Comparison of ENCODE assay signal across 8 cellular contexts in the genomic region with DNA sequence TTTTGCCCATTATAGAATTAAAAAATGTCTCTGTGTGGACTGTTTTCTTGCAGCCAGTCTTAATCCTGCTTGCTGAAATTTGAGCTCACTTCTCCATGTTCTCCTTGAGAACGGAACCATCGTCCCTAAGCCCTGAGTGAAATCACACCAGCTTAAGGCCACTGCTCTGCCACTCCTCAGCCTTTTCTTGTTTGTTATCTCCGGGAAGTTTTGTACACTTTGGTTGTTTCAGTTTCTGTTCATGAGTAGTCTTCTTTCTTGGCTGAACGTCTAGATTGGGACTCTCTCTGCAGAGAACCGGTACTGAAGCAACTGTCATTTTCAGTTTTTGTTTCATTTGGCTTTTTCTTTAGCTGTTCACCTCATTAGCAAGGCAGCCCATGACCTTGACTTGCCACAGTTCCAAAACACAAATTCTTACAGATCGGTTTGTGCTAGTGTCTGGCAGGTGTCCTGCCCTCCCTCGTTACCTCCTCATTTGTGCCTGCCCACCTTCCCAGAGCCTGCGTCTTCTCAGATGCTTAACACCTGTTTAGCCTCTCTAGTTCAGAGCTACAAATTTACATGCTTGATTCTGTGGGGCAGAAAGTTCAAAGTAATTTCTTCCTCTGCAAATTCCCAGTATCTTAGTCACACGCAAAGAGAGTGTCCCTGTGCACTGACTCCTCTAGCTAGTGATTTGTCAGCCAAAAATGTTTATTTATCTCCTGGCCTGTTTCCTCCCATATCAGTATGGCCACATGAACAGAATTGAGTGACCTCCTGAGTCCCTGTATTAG. TPM values are rescaled to one million over a fixed set of nuclear protein-coding genes. Genes with fewer than 3 reads are reported as not detected.
DNase-seq lines count a peak whose midpoint lies in the region; ATAC-seq, FAIRE-seq and TF ChIP-seq lines count a peak whose summit lies in the region.

No MANE protein-coding gene starts in this region.

- peaks cover 12% of the 10 kb centered on the region for H3K4me1 Mint-ChIP-seq in brain
- peaks cover 57 to 58% (median 57%) of the 10 kb centered on the region in 3 donors for H3K4me1 Mint-ChIP-seq in naive B cell

- H3K9me3 Mint-ChIP-seq in brain (no peaks in the 10 kb centered on the region), naive B cell (no peaks in the 10 kb centered on the region)

- H3K27me3 Mint-ChIP-seq in brain = peaks cover 3% of the 10 kb centered on the region
- H3K27me3 Mint-ChIP-seq in naive B cell = no peaks in the 10 kb centered on the region

- H3K4me3 ChIP-seq in H7 (ENCODE audit: insufficient read depth, low read depth, low read length) = no peak overlapping the region

- H3K36me3 ChIP-seq in H7 (replicated peaks; ENCODE audit: control insufficient read depth, insufficient read depth, low read length) = peaks cover 11% of the 10 kb centered on the region

- no peaks in the 10 kb centered on the region for H3K27me3 ChIP-seq in H7 (ENCODE audit: control insufficient read depth, insufficient read depth, low read length)

- H3K36me3 Mint-ChIP-seq in brain = peaks cover 22% of the 10 kb centered on the region
- peaks cover 9% of the 10 kb centered on the region in 2 donors for H3K36me3 Mint-ChIP-seq in naive B cell

- ATAC-seq in GM21576 (IDR thresholded peaks at IDR 0.05; ENCODE audit: unreplicated experiment) = peak; percentile 91
- ATAC-seq in naive B cell (ENCODE audit: low read depth in 2 of 2) = peak; percentile 94

- no peak for FAIRE-seq in GM12891 (lab: Jason Lieb, UNC)

- H3K27ac Mint-ChIP-seq in brain (peak overlapping the region in 3 of 5 experiments; percentile 36 to 64 (median 61)), naive B cell (peak overlapping the region; percentile 53 to 93 (median 90))

- TF ChIP-seq CTCF in brain (conservative IDR thresholded peaks at IDR 0.05) = no peak

- TF ChIP-seq POLR2A in GM12891 (IDR thresholded peaks at IDR 0.05; ENCODE audit: low read depth, low read length) = no peak; the same call in 1 of the 2 replicates

- DNase-seq in GM12891 (ENCODE audit: insufficient read length, low spot score) = peak; percentile 60
- DNase-seq in LHCN-M2 (ENCODE audit: low read depth) = peak; percentile 49
- peak; percentile 54 for DNase-seq in naive B cell
- no peak for DNase-seq in DMS53 treated with DMSO at 0.1 percent for 48 hours (lab: John Stamatoyannopoulos, UW; ENCODE audit: unreplicated experiment)
- no peak for DNase-seq in NCI-H2196 (lab: John Stamatoyannopoulos, UW; ENCODE audit: unreplicated experiment)
- no peak for DNase-seq in H7

- H3K4me3 Mint-ChIP-seq in brain (peak overlapping the region in 3 of 5 experiments; percentile 0 to 14 (median 1)), naive B cell (peak overlapping the region; percentile 41 to 89 (median 71))

TF ChIP-seq in GM12891, 5 proteins besides CTCF, POLR2A, EP300 and RAD21:
- TF ChIP-seq POLR2AphosphoS5 (IDR thresholded peaks at IDR 0.05; ENCODE audit: low read depth, low read length) = no peak
- TF ChIP-seq PAX5 (IDR thresholded peaks at IDR 0.05; ENCODE audit: insufficient read depth, low read length, severe bottlenecking) = no peak
- TF ChIP-seq SPI1 (IDR thresholded peaks at IDR 0.05; ENCODE audit: low read depth, low read length) = no peak
- no peak for TF ChIP-seq POU2F2 (IDR thresholded peaks at IDR 0.05; ENCODE audit: low read depth, low read length)
- no peak for TF ChIP-seq TAF1 (IDR thresholded peaks at IDR 0.05; ENCODE audit: low read depth, low read length)
TF ChIP-seq in GM12891: peak in this region for 0.

RNA-seq across cellular contexts. Expression of a gene that starts 12.4 kb away (rescaled TPM):
- polyA plus RNA-seq in GM12891 (2012; ENCODE audit: low read depth, missing spikeins) = 2.9 TPM
- total RNA-seq in LHCN-M2 (2014; rRNA removed) = 24.2 and 28.0 TPM in 2 replicates
- polyA plus RNA-seq in LHCN-M2 (2012) = 16.0 TPM
- polyA plus RNA-seq in brain (ENCODE audit: insufficient read depth, low read depth, low replicate concordance) (12.1 TPM), naive B cell (ENCODE audit: low read depth in 6 of 6) (10 to 100 TPM in 3 of 6 donors, 1 to 10 TPM in 3; 5.5 to 15.0 (median 10.3) TPM)
- total RNA-seq in H7 (2014; rRNA removed; shearing (Covaris generic)) = 24.7 and 39.0 TPM in 2 replicates

RNA-seq across cellular contexts. Expression of a gene that starts 57.3 kb away (rescaled TPM):
- polyA plus RNA-seq in GM12891 (2012; ENCODE audit: low read depth, missing spikeins) = 10.4 TPM
- total RNA-seq in LHCN-M2 (2014; rRNA removed) = 6.3 and 8.7 TPM in 2 replicates
- 3.0 TPM for polyA plus RNA-seq in LHCN-M2 (2012)
- polyA plus RNA-seq in brain (ENCODE audit: insufficient read depth, low read depth, low replicate concordance) (99.6 TPM), naive B cell (ENCODE audit: low read depth in 6 of 6) (10 to 100 TPM; 35.7 to 63.4 (median 53.9) TPM)
- total RNA-seq in H7 (2014; rRNA removed; shearing (Covaris generic)) = 35.8 and 52.5 TPM in 2 replicates

Comparison
In these comparisons a context has a peak if more than half of its experiments do, and no peak if none do; other contexts are left out.
1. DNase-seq: peak in GM12891 (single experiment), LHCN-M2 (single experiment) and naive B cell (single experiment); none in DMS53 treated with DMSO at 0.1 percent for 48 hours (single experiment), NCI-H2196 (single experiment) and H7 (single experiment).